Comparison of ENCODE assay signal across 8 cellular contexts in genomic region chr13:24680258-24680920, GRCh38. TPM values are rescaled to one million over a fixed set of nuclear protein-coding genes. Genes with fewer than 3 reads are reported as not detected.
DNase-seq lines count a peak whose midpoint lies in the region; ATAC-seq and TF ChIP-seq lines count a peak whose summit lies in the region.

Gene ATP12A (plus strand): TSS chr13:24680408. CDS start chr13:24680744, 336 bp downstream.

- no peaks in the 10 kb centered on the region for H3K79me2 ChIP-seq in smooth muscle cell (ENCODE audit: low read depth)

- TF ChIP-seq CTCF in heart right ventricle (IDR thresholded peaks at IDR 0.05) (peak in 2 of 9 donors; percentile 9 to 17), smooth muscle cell (IDR thresholded peaks at IDR 0.05; ENCODE audit: borderline replicate concordance, insufficient read depth, poor library complexity, severe bottlenecking) (peak; percentile 16)

- H3F3A ChIP-seq in smooth muscle cell (ENCODE audit: low read depth) = no peaks in the 10 kb centered on the region

- H3K27me3 ChIP-seq in heart right ventricle = peaks cover 12 to 59% (median 51%) of the 10 kb centered on the region in 7 donors
- H3K27me3 ChIP-seq in smooth muscle cell (ENCODE audit: low read depth) = peaks cover 28% of the 10 kb centered on the region

- H3K36me3 ChIP-seq in heart right ventricle (no peaks in the 10 kb centered on the region), smooth muscle cell (ENCODE audit: low read depth) (no peaks in the 10 kb centered on the region)

- 1% methylated on average over 63 to 75 of the region's 75 CpGs for WGBS in heart right ventricle, 2 donors
- 4% methylated on average over 43 of the region's 75 CpGs for WGBS in smooth muscle cell (ENCODE audit: low lambda C conversion rate)

- ATAC-seq in heart right ventricle = peak in 1 of 8 donors; percentile 17
- no peak for ATAC-seq in HG02588 (IDR thresholded peaks at IDR 0.05; ENCODE audit: unreplicated experiment)
- ATAC-seq in HG03175 (IDR thresholded peaks at IDR 0.05; ENCODE audit: unreplicated experiment) = no peak
- ATAC-seq in GM19023 (IDR thresholded peaks at IDR 0.05; ENCODE audit: unreplicated experiment) = no peak

- H3K4me1 ChIP-seq in heart right ventricle (peaks cover 0 to 27% (median 12%) of the 10 kb centered on the region in 9 donors), smooth muscle cell (ENCODE audit: low read depth) (peaks cover 16% of the 10 kb centered on the region)

- intact Hi-C loops in heart right ventricle (cut with DNase I) = loop anchor here in 1 of 10 donors (10.0 kb wide), 1 partner anchor 54 kb away; no protein-coding TSS in a partner anchor

- H3K9ac ChIP-seq in smooth muscle cell (ENCODE audit: low read depth) = no peak within 1 kb of the TSS

- H3K9me3 ChIP-seq in heart right ventricle = no peaks in the 10 kb centered on the region
- no peaks in the 10 kb centered on the region for H3K9me3 ChIP-seq in smooth muscle cell (replicated peaks; ENCODE audit: low read depth)

- H3K4me2 ChIP-seq in smooth muscle cell = peak within 1 kb of the TSS; percentile 93

- DNase-seq in NCI-H345 (lab: John Stamatoyannopoulos, UW) = peak; percentile 24
- DNase-seq in NCI-H345 treated with DMSO at 0.1 percent for 48 hours (lab: John Stamatoyannopoulos, UW; ENCODE audit: unreplicated experiment) = no peak
- peak; percentile 21 for DNase-seq in activated T-cell treated with anti-CD3 and anti-CD28 coated beads for 48 hours (ENCODE audit: low read depth)
- no peak for DNase-seq in heart right ventricle
- DNase-seq in smooth muscle cell (lab: John Stamatoyannopoulos, UW; ENCODE audit: unreplicated experiment) = no peak

- H4K20me1 ChIP-seq in smooth muscle cell (ENCODE audit: low read depth) = no peaks in the 10 kb centered on the region

- no peak within 1 kb of the TSS for H3K27ac ChIP-seq in heart right ventricle
- H3K27ac ChIP-seq in smooth muscle cell (ENCODE audit: low read depth) = no peak within 1 kb of the TSS

- H2AFZ ChIP-seq in smooth muscle cell (ENCODE audit: low read depth) = no peak within 1 kb of the TSS

- peak within 1 kb of the TSS; percentile 18 to 49 (median 38) for H3K4me3 ChIP-seq in heart right ventricle
- peak within 1 kb of the TSS; percentile 61 for H3K4me3 ChIP-seq in smooth muscle cell

RNA-seq across cellular contexts. Expression of gene ATP12A, which starts in this region (rescaled TPM):
- total RNA-seq in heart right ventricle (not detected), smooth muscle cell (0.67 and 0.72 TPM in 2 replicates)
- polyA plus RNA-seq in heart right ventricle (not detected), smooth muscle cell (0.63 TPM in 1 of 2 replicates, not detected in the other)

Comparison
In these comparisons a context has a peak if more than half of its experiments do, and no peak if none do; other contexts are left out.
1. DNase-seq: peak in NCI-H345 (single experiment) and activated T-cell treated with anti-CD3 and anti-CD28 coated beads for 48 hours (single experiment); none in NCI-H345 treated with DMSO at 0.1 percent for 48 hours (single experiment), heart right ventricle (0 of 2) and smooth muscle cell (single experiment).